Comparison of ENCODE assay signal across 8 cellular contexts in genomic region chr5:179623001-179623905, GRCh38. TPM values are rescaled to one million over a fixed set of nuclear protein-coding genes. Genes with fewer than 3 reads are reported as not detected.
A peak's percentile ranks its signal among the peaks of the same experiment; 100 is the strongest.
DNase-seq lines count a peak whose midpoint lies in the region; TF ChIP-seq lines count a peak whose summit lies in the region.

HNRNPH1 (minus strand) TSS chr5:179623671; CDS start chr5:179623133, 538 bp downstream.

- WGBS in suprapubic skin = 1% methylated on average over 57 of the region's 93 CpGs

- H3K4me1 Mint-ChIP-seq in HFFc6 (ENCODE audit: low read depth) = peaks cover 55% of the 10 kb centered on the region
- H3K4me1 Mint-ChIP-seq in activated naive CD4-positive, alpha-beta T cell treated with anti-CD3 and anti-CD28 coated beads, Interleukin-2, amount 10 ng/mL, durations not matched to agents 7 days and 5 days = peaks cover 40% of the 10 kb centered on the region

- H3K4me1 ChIP-seq in suprapubic skin = peaks cover 52% of the 10 kb centered on the region

- no peaks in the 10 kb centered on the region for H3K9me3 ChIP-seq in SK-N-MC (ENCODE audit: low read depth, low read length)
- no peaks in the 10 kb centered on the region for H3K9me3 ChIP-seq in suprapubic skin

- peak within 1 kb of the TSS; percentile 100 for H3K9ac ChIP-seq in SK-N-MC (ENCODE audit: insufficient read length)

- DNase-seq in GM04503 (ENCODE audit: low read depth) = peak; percentile 81
- peak; percentile 99 for DNase-seq in HFFc6
- DNase-seq in NB4 (ENCODE audit: low read depth) = peak; percentile 98
- DNase-seq in SK-N-MC (ENCODE audit: low read depth, low spot score) = peak; percentile 96
- DNase-seq in activated naive CD4-positive, alpha-beta T cell treated with anti-CD3 and anti-CD28 coated beads, Interleukin-2, amount 10 ng/mL, durations not matched to agents 7 days and 5 days = peak; percentile 99
- DNase-seq in germinal center (ENCODE audit: low spot score) = peak; percentile 100
- DNase-seq in nucleus accumbens (lab: John Stamatoyannopoulos, UW) = peak; percentile 63 to 99 (median 96)
- peak; percentile 99 to 100 for DNase-seq in suprapubic skin (ENCODE audit: low spot score in 2 of 2)

- H3K4me3 ChIP-seq in NB4 (ENCODE audit: low read depth, low read length) (peak within 1 kb of the TSS; percentile 88), SK-N-MC (peak within 1 kb of the TSS; percentile 100), suprapubic skin (peak within 1 kb of the TSS; percentile 76)

- TF ChIP-seq CTCF in HFFc6 (IDR thresholded peaks at IDR 0.05) = peak; percentile 20; the same call in 1 of the 2 replicates
- TF ChIP-seq CTCF in NB4 (IDR thresholded peaks at IDR 0.05; ENCODE audit: low read depth, low read length) = no peak
- peak in 1 of 2 donors; percentile 11 for TF ChIP-seq CTCF in suprapubic skin (IDR thresholded peaks at IDR 0.05)

- CTCF ChIA-PET in activated naive CD4-positive, alpha-beta T cell treated with anti-CD3 and anti-CD28 coated beads, Interleukin-2, amount 10 ng/mL, durations not matched to agents 7 days and 5 days (lab: Charles Lee) = interaction anchor here (0.7 to 2.0 kb wide), 8 partner anchors 10 to 72 kb away, joined by 3 to 9 read pairs (median 4); partner anchors contain the start of gene CBY3

- peaks cover 11% of the 10 kb centered on the region for H3K27me3 Mint-ChIP-seq in HFFc6 (ENCODE audit: insufficient read depth)
- peaks cover 11% of the 10 kb centered on the region for H3K27me3 Mint-ChIP-seq in activated naive CD4-positive, alpha-beta T cell treated with anti-CD3 and anti-CD28 coated beads, Interleukin-2, amount 10 ng/mL, durations not matched to agents 7 days and 5 days

- H3K9me3 Mint-ChIP-seq in HFFc6 = peaks cover 3% of the 10 kb centered on the region; the same call in 1 of the 2 replicates
- H3K9me3 Mint-ChIP-seq in activated naive CD4-positive, alpha-beta T cell treated with anti-CD3 and anti-CD28 coated beads, Interleukin-2, amount 10 ng/mL, durations not matched to agents 7 days and 5 days = no peaks in the 10 kb centered on the region

- no peak for TF ChIP-seq EP300 in suprapubic skin (IDR thresholded peaks at IDR 0.05)

- peak within 1 kb of the TSS; percentile 98 for H3K27ac ChIP-seq in SK-N-MC
- H3K27ac ChIP-seq in suprapubic skin = peak within 1 kb of the TSS; percentile 97

- peak within 1 kb of the TSS; percentile 99 for H3K27ac Mint-ChIP-seq in HFFc6
- peak within 1 kb of the TSS; percentile 98 for H3K27ac Mint-ChIP-seq in activated naive CD4-positive, alpha-beta T cell treated with anti-CD3 and anti-CD28 coated beads, Interleukin-2, amount 10 ng/mL, durations not matched to agents 7 days and 5 days

- TF ChIP-seq POLR2A in NB4 (IDR thresholded peaks at IDR 0.05; ENCODE audit: extremely low read depth, insufficient read length) (peak; percentile 100), suprapubic skin (IDR thresholded peaks at IDR 0.05) (peak; percentile 99 to 100)

- H3K36me3 ChIP-seq in SK-N-MC (ENCODE audit: insufficient read depth, low read length) = peaks cover 47% of the 10 kb centered on the region
- peaks cover 36% of the 10 kb centered on the region for H3K36me3 ChIP-seq in suprapubic skin

- peak within 1 kb of the TSS; percentile 98 for H3K4me3 Mint-ChIP-seq in HFFc6
- peak within 1 kb of the TSS; percentile 92 for H3K4me3 Mint-ChIP-seq in activated naive CD4-positive, alpha-beta T cell treated with anti-CD3 and anti-CD28 coated beads, Interleukin-2, amount 10 ng/mL, durations not matched to agents 7 days and 5 days

- peaks cover 45% of the 10 kb centered on the region for H3K36me3 Mint-ChIP-seq in HFFc6 (ENCODE audit: low read depth)
- peaks cover 48% of the 10 kb centered on the region for H3K36me3 Mint-ChIP-seq in activated naive CD4-positive, alpha-beta T cell treated with anti-CD3 and anti-CD28 coated beads, Interleukin-2, amount 10 ng/mL, durations not matched to agents 7 days and 5 days

- no peaks in the 10 kb centered on the region for H3K27me3 ChIP-seq in suprapubic skin

RNA-seq across cellular contexts. Expression of gene HNRNPH1, which starts in this region (rescaled TPM):
- total RNA-seq in HFFc6 (2021; fragmentation: NEBNext Ultra II Directional; extraction: Animal tissue kit (Norgen Biotek cat#: 25700)) = 100 to 1,000 TPM; 286 to 401 (median 358) TPM
- 100 to 1,000 TPM; 260 to 868 (median 295) TPM for total RNA-seq in suprapubic skin

Comparison
In these comparisons a context has a peak if more than half of its experiments do, and no peak if none do; other contexts are left out.
1. Peak in every context shown above with its lines: DNase-seq, H3K4me3 ChIP-seq and H3K27ac ChIP-seq.